ENCODE assay signal across 1 cellular context in the genomic region with DNA sequence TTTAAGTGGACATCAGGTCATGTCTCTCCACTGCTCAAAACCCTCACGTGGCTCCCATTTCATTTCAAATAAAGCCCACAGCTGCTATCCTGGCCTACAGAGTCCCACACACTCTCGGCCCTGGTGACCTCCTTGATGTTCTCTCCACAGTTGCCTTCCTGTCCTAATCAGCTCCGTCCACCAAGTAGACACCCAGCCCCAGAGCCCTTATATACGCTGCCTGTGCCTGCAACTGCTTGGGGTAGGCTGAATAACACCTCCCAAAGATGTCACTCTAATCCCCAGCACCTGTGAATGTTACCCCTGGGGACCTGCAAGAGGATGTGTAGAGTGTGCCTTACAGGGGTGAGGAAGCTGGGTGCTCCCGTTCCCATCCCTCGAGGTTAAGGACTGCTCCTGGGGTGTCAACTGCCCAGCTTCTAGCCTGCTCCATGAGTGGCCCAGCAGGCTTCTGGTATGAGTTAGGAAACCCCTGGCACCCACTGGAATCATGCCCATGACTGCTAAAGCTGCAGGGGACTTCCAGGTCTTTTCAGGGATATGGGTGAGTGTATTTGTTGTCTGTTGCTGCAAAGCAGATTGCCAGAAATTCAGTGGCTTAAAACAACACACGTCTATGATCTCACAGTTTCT.
TF ChIP-seq lines count a peak whose summit lies in the region.

No MANE protein-coding gene starts in this region.

TF ChIP-seq in WTC11, 78 proteins besides CTCF, POLR2A, EP300 and RAD21:
- TF ChIP-seq, protein P1, sequence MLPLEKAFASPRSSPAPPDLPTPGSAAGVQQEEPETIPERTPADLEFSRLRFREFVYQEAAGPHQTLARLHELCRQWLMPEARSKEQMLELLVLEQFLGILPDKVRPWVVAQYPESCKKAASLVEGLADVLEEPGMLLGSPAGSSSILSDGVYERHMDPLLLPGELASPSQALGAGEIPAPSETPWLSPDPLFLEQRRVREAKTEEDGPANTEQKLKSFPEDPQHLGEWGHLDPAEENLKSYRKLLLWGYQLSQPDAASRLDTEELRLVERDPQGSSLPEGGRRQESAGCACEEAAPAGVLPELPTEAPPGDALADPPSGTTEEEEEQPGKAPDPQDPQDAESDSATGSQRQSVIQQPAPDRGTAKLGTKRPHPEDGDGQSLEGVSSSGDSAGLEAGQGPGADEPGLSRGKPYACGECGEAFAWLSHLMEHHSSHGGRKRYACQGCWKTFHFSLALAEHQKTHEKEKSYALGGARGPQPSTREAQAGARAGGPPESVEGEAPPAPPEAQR (CRISPR knock-in tag; IDR thresholded peaks at IDR 0.05): no peak
- TF ChIP-seq, protein P2, sequence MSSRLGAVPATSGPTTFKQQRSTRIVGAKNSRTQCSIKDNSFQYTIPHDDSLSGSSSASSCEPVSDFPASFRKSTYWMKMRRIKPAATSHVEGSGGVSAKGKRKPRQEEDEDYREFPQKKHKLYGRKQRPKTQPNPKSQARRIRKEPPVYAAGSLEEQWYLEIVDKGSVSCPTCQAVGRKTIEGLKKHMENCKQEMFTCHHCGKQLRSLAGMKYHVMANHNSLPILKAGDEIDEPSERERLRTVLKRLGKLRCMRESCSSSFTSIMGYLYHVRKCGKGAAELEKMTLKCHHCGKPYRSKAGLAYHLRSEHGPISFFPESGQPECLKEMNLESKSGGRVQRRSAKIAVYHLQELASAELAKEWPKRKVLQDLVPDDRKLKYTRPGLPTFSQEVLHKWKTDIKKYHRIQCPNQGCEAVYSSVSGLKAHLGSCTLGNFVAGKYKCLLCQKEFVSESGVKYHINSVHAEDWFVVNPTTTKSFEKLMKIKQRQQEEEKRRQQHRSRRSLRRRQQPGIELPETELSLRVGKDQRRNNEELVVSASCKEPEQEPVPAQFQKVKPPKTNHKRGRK (CRISPR knock-in tag; IDR thresholded peaks at IDR 0.05; ENCODE audit: borderline replicate concordance): no peak
- TF ChIP-seq, protein P3, sequence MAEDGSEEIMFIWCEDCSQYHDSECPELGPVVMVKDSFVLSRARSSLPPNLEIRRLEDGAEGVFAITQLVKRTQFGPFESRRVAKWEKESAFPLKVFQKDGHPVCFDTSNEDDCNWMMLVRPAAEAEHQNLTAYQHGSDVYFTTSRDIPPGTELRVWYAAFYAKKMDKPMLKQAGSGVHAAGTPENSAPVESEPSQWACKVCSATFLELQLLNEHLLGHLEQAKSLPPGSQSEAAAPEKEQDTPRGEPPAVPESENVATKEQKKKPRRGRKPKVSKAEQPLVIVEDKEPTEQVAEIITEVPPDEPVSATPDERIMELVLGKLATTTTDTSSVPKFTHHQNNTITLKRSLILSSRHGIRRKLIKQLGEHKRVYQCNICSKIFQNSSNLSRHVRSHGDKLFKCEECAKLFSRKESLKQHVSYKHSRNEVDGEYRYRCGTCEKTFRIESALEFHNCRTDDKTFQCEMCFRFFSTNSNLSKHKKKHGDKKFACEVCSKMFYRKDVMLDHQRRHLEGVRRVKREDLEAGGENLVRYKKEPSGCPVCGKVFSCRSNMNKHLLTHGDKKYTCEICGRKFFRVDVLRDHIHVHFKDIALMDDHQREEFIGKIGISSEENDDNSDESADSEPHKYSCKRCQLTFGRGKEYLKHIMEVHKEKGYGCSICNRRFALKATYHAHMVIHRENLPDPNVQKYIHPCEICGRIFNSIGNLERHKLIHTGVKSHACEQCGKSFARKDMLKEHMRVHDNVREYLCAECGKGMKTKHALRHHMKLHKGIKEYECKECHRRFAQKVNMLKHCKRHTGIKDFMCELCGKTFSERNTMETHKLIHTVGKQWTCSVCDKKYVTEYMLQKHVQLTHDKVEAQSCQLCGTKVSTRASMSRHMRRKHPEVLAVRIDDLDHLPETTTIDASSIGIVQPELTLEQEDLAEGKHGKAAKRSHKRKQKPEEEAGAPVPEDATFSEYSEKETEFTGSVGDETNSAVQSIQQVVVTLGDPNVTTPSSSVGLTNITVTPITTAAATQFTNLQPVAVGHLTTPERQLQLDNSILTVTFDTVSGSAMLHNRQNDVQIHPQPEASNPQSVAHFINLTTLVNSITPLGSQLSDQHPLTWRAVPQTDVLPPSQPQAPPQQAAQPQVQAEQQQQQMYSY (CRISPR knock-in tag; IDR thresholded peaks at IDR 0.05): no peak
- no peak for TF ChIP-seq GRHL2 (CRISPR knock-in tag; IDR thresholded peaks at IDR 0.05; ENCODE audit: insufficient replicate concordance, severe bottlenecking)
- TF ChIP-seq, protein P4, sequence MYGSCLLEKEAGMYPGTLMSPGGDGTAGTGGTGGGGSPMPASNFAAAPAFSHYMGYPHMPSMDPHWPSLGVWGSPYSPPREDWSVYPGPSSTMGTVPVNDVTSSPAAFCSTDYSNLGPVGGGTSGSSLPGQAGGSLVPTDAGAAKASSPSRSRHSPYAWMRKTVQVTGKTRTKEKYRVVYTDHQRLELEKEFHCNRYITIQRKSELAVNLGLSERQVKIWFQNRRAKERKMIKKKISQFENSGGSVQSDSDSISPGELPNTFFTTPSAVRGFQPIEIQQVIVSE (CRISPR knock-in tag; IDR thresholded peaks at IDR 0.05; ENCODE audit: borderline replicate concordance): no peak
- TF ChIP-seq, protein P5, sequence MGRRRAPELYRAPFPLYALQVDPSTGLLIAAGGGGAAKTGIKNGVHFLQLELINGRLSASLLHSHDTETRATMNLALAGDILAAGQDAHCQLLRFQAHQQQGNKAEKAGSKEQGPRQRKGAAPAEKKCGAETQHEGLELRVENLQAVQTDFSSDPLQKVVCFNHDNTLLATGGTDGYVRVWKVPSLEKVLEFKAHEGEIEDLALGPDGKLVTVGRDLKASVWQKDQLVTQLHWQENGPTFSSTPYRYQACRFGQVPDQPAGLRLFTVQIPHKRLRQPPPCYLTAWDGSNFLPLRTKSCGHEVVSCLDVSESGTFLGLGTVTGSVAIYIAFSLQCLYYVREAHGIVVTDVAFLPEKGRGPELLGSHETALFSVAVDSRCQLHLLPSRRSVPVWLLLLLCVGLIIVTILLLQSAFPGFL (CRISPR knock-in tag; IDR thresholded peaks at IDR 0.05; ENCODE audit: borderline replicate concordance): no peak
- no peak for TF ChIP-seq CREM (CRISPR knock-in tag; IDR thresholded peaks at IDR 0.05)
- TF ChIP-seq SMAD4 (CRISPR knock-in tag; IDR thresholded peaks at IDR 0.05): no peak
- no peak for TF ChIP-seq RORB (CRISPR knock-in tag; IDR thresholded peaks at IDR 0.05)
- TF ChIP-seq ETV6 (CRISPR knock-in tag; IDR thresholded peaks at IDR 0.05): no peak
- no peak for TF ChIP-seq GABPB1 (CRISPR knock-in tag; IDR thresholded peaks at IDR 0.05)
- TF ChIP-seq, protein P6, sequence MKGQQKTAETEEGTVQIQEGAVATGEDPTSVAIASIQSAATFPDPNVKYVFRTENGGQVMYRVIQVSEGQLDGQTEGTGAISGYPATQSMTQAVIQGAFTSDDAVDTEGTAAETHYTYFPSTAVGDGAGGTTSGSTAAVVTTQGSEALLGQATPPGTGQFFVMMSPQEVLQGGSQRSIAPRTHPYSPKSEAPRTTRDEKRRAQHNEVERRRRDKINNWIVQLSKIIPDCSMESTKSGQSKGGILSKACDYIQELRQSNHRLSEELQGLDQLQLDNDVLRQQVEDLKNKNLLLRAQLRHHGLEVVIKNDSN (CRISPR knock-in tag; IDR thresholded peaks at IDR 0.05): no peak
- TF ChIP-seq, protein P7, sequence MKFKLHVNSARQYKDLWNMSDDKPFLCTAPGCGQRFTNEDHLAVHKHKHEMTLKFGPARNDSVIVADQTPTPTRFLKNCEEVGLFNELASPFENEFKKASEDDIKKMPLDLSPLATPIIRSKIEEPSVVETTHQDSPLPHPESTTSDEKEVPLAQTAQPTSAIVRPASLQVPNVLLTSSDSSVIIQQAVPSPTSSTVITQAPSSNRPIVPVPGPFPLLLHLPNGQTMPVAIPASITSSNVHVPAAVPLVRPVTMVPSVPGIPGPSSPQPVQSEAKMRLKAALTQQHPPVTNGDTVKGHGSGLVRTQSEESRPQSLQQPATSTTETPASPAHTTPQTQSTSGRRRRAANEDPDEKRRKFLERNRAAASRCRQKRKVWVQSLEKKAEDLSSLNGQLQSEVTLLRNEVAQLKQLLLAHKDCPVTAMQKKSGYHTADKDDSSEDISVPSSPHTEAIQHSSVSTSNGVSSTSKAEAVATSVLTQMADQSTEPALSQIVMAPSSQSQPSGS (CRISPR knock-in tag; IDR thresholded peaks at IDR 0.05; ENCODE audit: borderline replicate concordance, low read depth): no peak
- TF ChIP-seq, protein P8, sequence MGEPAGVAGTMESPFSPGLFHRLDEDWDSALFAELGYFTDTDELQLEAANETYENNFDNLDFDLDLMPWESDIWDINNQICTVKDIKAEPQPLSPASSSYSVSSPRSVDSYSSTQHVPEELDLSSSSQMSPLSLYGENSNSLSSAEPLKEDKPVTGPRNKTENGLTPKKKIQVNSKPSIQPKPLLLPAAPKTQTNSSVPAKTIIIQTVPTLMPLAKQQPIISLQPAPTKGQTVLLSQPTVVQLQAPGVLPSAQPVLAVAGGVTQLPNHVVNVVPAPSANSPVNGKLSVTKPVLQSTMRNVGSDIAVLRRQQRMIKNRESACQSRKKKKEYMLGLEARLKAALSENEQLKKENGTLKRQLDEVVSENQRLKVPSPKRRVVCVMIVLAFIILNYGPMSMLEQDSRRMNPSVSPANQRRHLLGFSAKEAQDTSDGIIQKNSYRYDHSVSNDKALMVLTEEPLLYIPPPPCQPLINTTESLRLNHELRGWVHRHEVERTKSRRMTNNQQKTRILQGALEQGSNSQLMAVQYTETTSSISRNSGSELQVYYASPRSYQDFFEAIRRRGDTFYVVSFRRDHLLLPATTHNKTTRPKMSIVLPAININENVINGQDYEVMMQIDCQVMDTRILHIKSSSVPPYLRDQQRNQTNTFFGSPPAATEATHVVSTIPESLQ (CRISPR knock-in tag; IDR thresholded peaks at IDR 0.05): no peak
- no peak for TF ChIP-seq ZNF219 (CRISPR knock-in tag; IDR thresholded peaks at IDR 0.05; ENCODE audit: borderline replicate concordance)
- no peak for TF ChIP-seq NR2C2 (CRISPR knock-in tag; IDR thresholded peaks at IDR 0.05)
- TF ChIP-seq, protein P9, sequence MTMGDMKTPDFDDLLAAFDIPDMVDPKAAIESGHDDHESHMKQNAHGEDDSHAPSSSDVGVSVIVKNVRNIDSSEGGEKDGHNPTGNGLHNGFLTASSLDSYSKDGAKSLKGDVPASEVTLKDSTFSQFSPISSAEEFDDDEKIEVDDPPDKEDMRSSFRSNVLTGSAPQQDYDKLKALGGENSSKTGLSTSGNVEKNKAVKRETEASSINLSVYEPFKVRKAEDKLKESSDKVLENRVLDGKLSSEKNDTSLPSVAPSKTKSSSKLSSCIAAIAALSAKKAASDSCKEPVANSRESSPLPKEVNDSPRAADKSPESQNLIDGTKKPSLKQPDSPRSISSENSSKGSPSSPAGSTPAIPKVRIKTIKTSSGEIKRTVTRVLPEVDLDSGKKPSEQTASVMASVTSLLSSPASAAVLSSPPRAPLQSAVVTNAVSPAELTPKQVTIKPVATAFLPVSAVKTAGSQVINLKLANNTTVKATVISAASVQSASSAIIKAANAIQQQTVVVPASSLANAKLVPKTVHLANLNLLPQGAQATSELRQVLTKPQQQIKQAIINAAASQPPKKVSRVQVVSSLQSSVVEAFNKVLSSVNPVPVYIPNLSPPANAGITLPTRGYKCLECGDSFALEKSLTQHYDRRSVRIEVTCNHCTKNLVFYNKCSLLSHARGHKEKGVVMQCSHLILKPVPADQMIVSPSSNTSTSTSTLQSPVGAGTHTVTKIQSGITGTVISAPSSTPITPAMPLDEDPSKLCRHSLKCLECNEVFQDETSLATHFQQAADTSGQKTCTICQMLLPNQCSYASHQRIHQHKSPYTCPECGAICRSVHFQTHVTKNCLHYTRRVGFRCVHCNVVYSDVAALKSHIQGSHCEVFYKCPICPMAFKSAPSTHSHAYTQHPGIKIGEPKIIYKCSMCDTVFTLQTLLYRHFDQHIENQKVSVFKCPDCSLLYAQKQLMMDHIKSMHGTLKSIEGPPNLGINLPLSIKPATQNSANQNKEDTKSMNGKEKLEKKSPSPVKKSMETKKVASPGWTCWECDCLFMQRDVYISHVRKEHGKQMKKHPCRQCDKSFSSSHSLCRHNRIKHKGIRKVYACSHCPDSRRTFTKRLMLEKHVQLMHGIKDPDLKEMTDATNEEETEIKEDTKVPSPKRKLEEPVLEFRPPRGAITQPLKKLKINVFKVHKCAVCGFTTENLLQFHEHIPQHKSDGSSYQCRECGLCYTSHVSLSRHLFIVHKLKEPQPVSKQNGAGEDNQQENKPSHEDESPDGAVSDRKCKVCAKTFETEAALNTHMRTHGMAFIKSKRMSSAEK (CRISPR knock-in tag; IDR thresholded peaks at IDR 0.05; ENCODE audit: borderline replicate concordance): no peak
- no peak for TF ChIP-seq FOXP1 (CRISPR knock-in tag; IDR thresholded peaks at IDR 0.05; ENCODE audit: borderline replicate concordance)
TF ChIP-seq in WTC11: peak in this region for 0.
